ENCODE assay signal across 8 cellular contexts in the genomic region with DNA sequence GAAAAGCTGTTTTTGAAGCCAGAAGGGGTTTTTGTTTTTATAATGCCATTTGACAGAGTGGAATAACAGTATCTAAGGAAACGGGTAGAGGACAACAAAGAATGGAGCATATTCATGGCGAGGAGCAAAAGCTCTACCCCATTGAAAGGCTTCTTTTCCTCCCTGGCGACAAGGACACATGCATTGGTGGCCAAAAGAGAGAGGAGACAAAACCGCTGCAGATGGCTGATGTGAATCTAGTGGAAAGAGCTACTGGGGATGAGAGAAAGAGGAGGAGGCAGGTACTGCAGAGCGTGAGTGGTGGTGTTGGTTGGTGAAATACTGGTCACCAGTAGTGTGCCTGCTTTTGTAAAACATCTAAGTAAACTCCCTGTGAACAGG. TPM values are rescaled to one million over a fixed set of nuclear protein-coding genes. Genes with fewer than 3 reads are reported as not detected.
DNase-seq lines count a peak whose midpoint lies in the region; ATAC-seq and TF ChIP-seq lines count a peak whose summit lies in the region.

No MANE protein-coding gene starts in this region.

- TF ChIP-seq CTCF in CD4-positive, alpha-beta T cell (IDR thresholded peaks at IDR 0.05): no peak
- TF ChIP-seq CTCF in hepatocyte (IDR thresholded peaks at IDR 0.05; ENCODE audit: poor library complexity) (no peak), gastrocnemius medialis (IDR thresholded peaks at IDR 0.05 in 4 of 5, conservative IDR thresholded peaks at IDR 0.05 in 1 of 5) (no peak)

- H4K20me1 ChIP-seq in hepatocyte (ENCODE audit: insufficient read depth, poor library complexity, severe bottlenecking): peaks cover 22% of the 10 kb centered on the region

- H3K9me2 ChIP-seq in hepatocyte (replicated peaks; ENCODE audit: insufficient read depth): no peaks in the 10 kb centered on the region

- TF ChIP-seq POLR2A in gastrocnemius medialis (IDR thresholded peaks at IDR 0.05): no peak

- H3K79me2 ChIP-seq in hepatocyte: peaks cover 89% of the 10 kb centered on the region

- intact Hi-C loops in CD4-positive, alpha-beta T cell (cut with DNase I, micrococcal nuclease): no loop called here
- intact Hi-C loops in gastrocnemius medialis (cut with DNase I; ENCODE audit: low total_unique reads): loop anchor here (2.0 kb wide), 1 partner anchor 31 kb away; no protein-coding TSS in a partner anchor

- 28% methylated on average over 5 of the region's 5 CpGs for WGBS in hepatocyte (ENCODE audit: low lambda C conversion rate, missing lambda C conversion rate)

- H3K36me3 ChIP-seq in adipocyte (ENCODE audit: control insufficient read depth, insufficient read depth, low read length, severe bottlenecking) (no peaks in the 10 kb centered on the region), hepatocyte (replicated peaks; ENCODE audit: insufficient read depth, low read depth) (no peaks in the 10 kb centered on the region), gastrocnemius medialis (no peaks in the 10 kb centered on the region)

- no peak for DNase-seq in CD4-positive, alpha-beta T cell
- DNase-seq in LHCN-M2 (ENCODE audit: low read depth) (peak; percentile 10), adipocyte (ENCODE audit: low read depth) (peak; percentile 25), hepatocyte (ENCODE audit: low spot score) (no peak), gastrocnemius medialis (no peak), NCI-H345 treated with DMSO at 0.1 percent for 48 hours (lab: John Stamatoyannopoulos, UW; ENCODE audit: unreplicated experiment) (no peak)

- peak overlapping the region; percentile 74 for H3K4me2 ChIP-seq in hepatocyte

- peak overlapping the region; percentile 31 for H3K27ac Mint-ChIP-seq in CD4-positive, alpha-beta T cell

- no peaks in the 10 kb centered on the region for H3K27me3 ChIP-seq in CD4-positive, alpha-beta T cell (ENCODE audit: control insufficient read depth, insufficient read depth, low read length)
- H3K27me3 ChIP-seq in adipocyte (replicated peaks; ENCODE audit: control insufficient read depth, insufficient read depth, low read length): no peaks in the 10 kb centered on the region
- H3K27me3 ChIP-seq in hepatocyte: no peaks in the 10 kb centered on the region
- no peaks in the 10 kb centered on the region for H3K27me3 ChIP-seq in gastrocnemius medialis

- H3K27ac ChIP-seq in CD4-positive, alpha-beta T cell (ENCODE audit: low read depth, low read length): no peak overlapping the region
- H3K27ac ChIP-seq in hepatocyte (no peak overlapping the region), gastrocnemius medialis (peak overlapping the region; percentile 59 to 78 (median 73))

- peak; percentile 5 for ATAC-seq in CD4-positive, alpha-beta T cell (ENCODE audit: poor library complexity)
- ATAC-seq in GM19372 (IDR thresholded peaks at IDR 0.05; ENCODE audit: low read depth, unreplicated experiment) (peak; percentile 25), gastrocnemius medialis (peak; percentile 14 to 45), GM21515 (IDR thresholded peaks at IDR 0.05; ENCODE audit: unreplicated experiment) (no peak)

- peaks cover 29% of the 10 kb centered on the region for H3K4me1 ChIP-seq in adipocyte (ENCODE audit: control insufficient read depth, insufficient read depth, low read length)
- H3K4me1 ChIP-seq in hepatocyte (ENCODE audit: insufficient read depth): no peaks in the 10 kb centered on the region
- H3K4me1 ChIP-seq in gastrocnemius medialis: peaks cover 24 to 27% of the 10 kb centered on the region in 2 donors

- POLR2A ChIA-PET in CD4-positive, alpha-beta T cell (lab: Charles Lee): interaction anchor here (0.7 to 4.0 kb wide), 2 partner anchors 30 to 749 kb away, joined by 3 to 21 read pairs; no protein-coding TSS in a partner anchor

- H3K4me3 Mint-ChIP-seq in CD4-positive, alpha-beta T cell: peak overlapping the region; percentile 94

- peaks cover 54% of the 10 kb centered on the region for H3K4me1 Mint-ChIP-seq in CD4-positive, alpha-beta T cell (ENCODE audit: low read depth)

- H3K4me3 ChIP-seq in adipocyte (ENCODE audit: low read length): peak overlapping the region; percentile 91
- H3K4me3 ChIP-seq in hepatocyte: peak overlapping the region; percentile 48
- H3K4me3 ChIP-seq in gastrocnemius medialis: peak overlapping the region; percentile 68 to 85 (median 72)

- H3K27me3 Mint-ChIP-seq in CD4-positive, alpha-beta T cell: no peaks in the 10 kb centered on the region

- H3K9ac ChIP-seq in adipocyte (ENCODE audit: low read length): peak overlapping the region; percentile 85

- no peaks in the 10 kb centered on the region for H3K9me3 Mint-ChIP-seq in CD4-positive, alpha-beta T cell

- CTCF ChIA-PET in CD4-positive, alpha-beta T cell (lab: Charles Lee): interaction anchor here (0.9 to 1.3 kb wide), 4 partner anchors 9 to 874 kb away, joined by 3 read pairs; no protein-coding TSS in a partner anchor

- in situ Hi-C loops in gastrocnemius medialis (cut with MboI; ENCODE audit: low sequenced_read_pairs in 4 of 4): loop anchor here in 2 of 4 donors (25.0 kb wide), 2 partner anchors 551 to 576 kb away; no protein-coding TSS in a partner anchor

- no peaks in the 10 kb centered on the region for H3K9me3 ChIP-seq in CD4-positive, alpha-beta T cell (ENCODE audit: control insufficient read depth, low read length)
- H3K9me3 ChIP-seq in adipocyte (ENCODE audit: control insufficient read depth, low read length) (no peaks in the 10 kb centered on the region), hepatocyte (ENCODE audit: low read depth) (no peaks in the 10 kb centered on the region), gastrocnemius medialis (no peaks in the 10 kb centered on the region)

- H2AFZ ChIP-seq in hepatocyte: peak overlapping the region; percentile 41

- no peaks in the 10 kb centered on the region for H3K36me3 Mint-ChIP-seq in CD4-positive, alpha-beta T cell (ENCODE audit: low read depth)

RNA-seq across cellular contexts. Expression of a gene that starts 0.5 kb away (rescaled TPM):
- 10 to 100 TPM; 21.8 to 22.8 TPM for total RNA-seq in CD4-positive, alpha-beta T cell
- total RNA-seq in LHCN-M2 (2014; rRNA removed): 25.8 and 40.0 TPM in 2 replicates
- 6.1 TPM for polyA plus RNA-seq in LHCN-M2 (2012)
- total RNA-seq in hepatocyte: 48.8 and 57.0 TPM in 2 replicates
- 9.1 and 9.3 TPM in 2 replicates for polyA plus RNA-seq in hepatocyte
- 100 to 1,000 TPM in 1 of 4 donors, 10 to 100 TPM in 3; 50.1 to 102 (median 60.4) TPM for total RNA-seq in gastrocnemius medialis

Comparison
In these comparisons a context has a peak if more than half of its experiments do, and no peak if none do; other contexts are left out.
1. DNase-seq: peak in LHCN-M2 (single experiment) and adipocyte (single experiment); none in CD4-positive, alpha-beta T cell (0 of 10), hepatocyte (single experiment), gastrocnemius medialis (0 of 2) and NCI-H345 treated with DMSO at 0.1 percent for 48 hours (single experiment).
2. H3K27ac ChIP-seq: peak in gastrocnemius medialis (4 of 4); none in CD4-positive, alpha-beta T cell (single experiment) and hepatocyte (single experiment).
3. Peak in every context shown above with its lines, with median percentiles within 50 percentile points of each other: H3K4me3 ChIP-seq.